Comparison of ENCODE assay signal across 2 cellular contexts in the genomic region with DNA sequence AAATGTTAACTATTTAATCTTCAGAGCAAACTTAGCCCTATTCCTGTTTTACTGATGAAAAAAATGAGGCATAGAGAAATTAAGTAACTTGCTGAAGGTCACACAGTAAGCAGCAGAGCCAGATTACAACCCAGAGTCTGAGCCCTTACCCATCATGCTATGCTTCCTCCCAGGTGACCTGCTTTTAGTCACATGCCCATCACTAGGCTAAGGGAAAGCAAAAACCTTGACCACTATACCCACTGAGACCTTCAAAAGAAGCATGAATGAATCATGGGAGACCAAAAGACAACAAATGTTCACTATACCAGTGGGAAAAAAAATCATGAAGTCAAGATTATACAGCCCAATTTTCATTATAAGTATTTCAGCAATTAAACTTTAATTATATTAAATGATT.
TF ChIP-seq lines count a peak whose summit lies in the region.

No MANE protein-coding gene starts in this region.

TF ChIP-seq in A549, 52 proteins besides CTCF, POLR2A, EP300 and RAD21:
- no peak for TF ChIP-seq ZFP36 (IDR thresholded peaks at IDR 0.05; ENCODE audit: borderline replicate concordance, partially characterized antibody)
- no peak for TF ChIP-seq SMC3 (IDR thresholded peaks at IDR 0.05)
- TF ChIP-seq MAFK (IDR thresholded peaks at IDR 0.05; ENCODE audit: partially characterized antibody): no peak
- no peak for TF ChIP-seq REST (IDR thresholded peaks at IDR 0.05)
- TF ChIP-seq RNF2 (IDR thresholded peaks at IDR 0.05; ENCODE audit: borderline replicate concordance, low read depth): no peak
- TF ChIP-seq, protein P1, sequence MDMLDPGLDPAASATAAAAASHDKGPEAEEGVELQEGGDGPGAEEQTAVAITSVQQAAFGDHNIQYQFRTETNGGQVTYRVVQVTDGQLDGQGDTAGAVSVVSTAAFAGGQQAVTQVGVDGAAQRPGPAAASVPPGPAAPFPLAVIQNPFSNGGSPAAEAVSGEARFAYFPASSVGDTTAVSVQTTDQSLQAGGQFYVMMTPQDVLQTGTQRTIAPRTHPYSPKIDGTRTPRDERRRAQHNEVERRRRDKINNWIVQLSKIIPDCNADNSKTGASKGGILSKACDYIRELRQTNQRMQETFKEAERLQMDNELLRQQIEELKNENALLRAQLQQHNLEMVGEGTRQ (IDR thresholded peaks at IDR 0.05): peak; percentile 66; the same call in 1 of the 2 replicates
- no peak for TF ChIP-seq ESRRA (IDR thresholded peaks at IDR 0.05; ENCODE audit: borderline replicate concordance, low read length)
- TF ChIP-seq NPAS2 (CRISPR knock-in tag; IDR thresholded peaks at IDR 0.05; ENCODE audit: borderline replicate concordance): no peak
- TF ChIP-seq, protein P2, sequence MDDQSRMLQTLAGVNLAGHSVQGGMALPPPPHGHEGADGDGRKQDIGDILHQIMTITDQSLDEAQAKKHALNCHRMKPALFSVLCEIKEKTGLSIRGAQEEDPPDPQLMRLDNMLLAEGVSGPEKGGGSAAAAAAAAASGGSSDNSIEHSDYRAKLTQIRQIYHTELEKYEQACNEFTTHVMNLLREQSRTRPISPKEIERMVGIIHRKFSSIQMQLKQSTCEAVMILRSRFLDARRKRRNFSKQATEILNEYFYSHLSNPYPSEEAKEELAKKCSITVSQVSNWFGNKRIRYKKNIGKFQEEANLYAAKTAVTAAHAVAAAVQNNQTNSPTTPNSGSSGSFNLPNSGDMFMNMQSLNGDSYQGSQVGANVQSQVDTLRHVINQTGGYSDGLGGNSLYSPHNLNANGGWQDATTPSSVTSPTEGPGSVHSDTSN (IDR thresholded peaks at IDR 0.05): no peak

TF ChIP-seq in H1, 55 proteins besides CTCF, POLR2A, EP300 and RAD21:
- TF ChIP-seq JUN (IDR thresholded peaks at IDR 0.05; ENCODE audit: low read depth, low read length) (no peak), BCL11A (IDR thresholded peaks at IDR 0.05; ENCODE audit: low read depth in 2 of 2, low read length in 2 of 2) (no peak), SP4 (IDR thresholded peaks at IDR 0.05; ENCODE audit: low read length) (no peak), CBX5 (IDR thresholded peaks at IDR 0.05; ENCODE audit: low read depth, low read length) (no peak), EZH2 (IDR thresholded peaks at IDR 0.05; ENCODE audit: low read depth, low read length, severe bottlenecking) (no peak), CBX8 (IDR thresholded peaks at IDR 0.05; ENCODE audit: borderline replicate concordance, low read depth, low read length) (no peak), CREB1 (IDR thresholded peaks at IDR 0.05) (no peak), ZNF274 (IDR thresholded peaks at IDR 0.05; ENCODE audit: borderline replicate concordance, extremely low read depth, low read length) (no peak), SIRT6 (IDR thresholded peaks at IDR 0.05; ENCODE audit: low read length) (no peak), JUND (IDR thresholded peaks at IDR 0.05; ENCODE audit: low read length) (no peak), MAX (IDR thresholded peaks at IDR 0.05) (0 out of 2 replicates have a peak, but pooled peaks have one; percentile 13), CEBPB (IDR thresholded peaks at IDR 0.05; ENCODE audit: low read depth, low read length) (no peak), BRCA1 (IDR thresholded peaks at IDR 0.05; ENCODE audit: low read depth, low read length) (no peak), E2F6 (IDR thresholded peaks at IDR 0.05) (no peak), FOSL1 (IDR thresholded peaks at IDR 0.05; ENCODE audit: insufficient read depth, low read depth, low read length) (no peak), TEAD4 (IDR thresholded peaks at IDR 0.05; ENCODE audit: low read depth, low read length) (no peak), KDM4A (IDR thresholded peaks at IDR 0.05; ENCODE audit: low read depth, low read length, severe bottlenecking) (no peak), YY1 (IDR thresholded peaks at IDR 0.05; ENCODE audit: low read depth, low read length) (no peak), SAP30 (IDR thresholded peaks at IDR 0.05; ENCODE audit: insufficient read depth, insufficient replicate concordance, low read length) (no peak), NANOG (IDR thresholded peaks at IDR 0.05; ENCODE audit: insufficient read depth, low read depth, low read length, poor library complexity, severe bottlenecking) (no peak), CHD7 (IDR thresholded peaks at IDR 0.05; ENCODE audit: insufficient replicate concordance, low read length) (no peak), GTF2F1 (IDR thresholded peaks at IDR 0.05; ENCODE audit: borderline replicate concordance, low read depth, low read length) (no peak)
- TF ChIP-seq, protein P3, sequence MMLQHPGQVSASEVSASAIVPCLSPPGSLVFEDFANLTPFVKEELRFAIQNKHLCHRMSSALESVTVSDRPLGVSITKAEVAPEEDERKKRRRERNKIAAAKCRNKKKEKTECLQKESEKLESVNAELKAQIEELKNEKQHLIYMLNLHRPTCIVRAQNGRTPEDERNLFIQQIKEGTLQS (IDR thresholded peaks at IDR 0.05; ENCODE audit: insufficient read depth, low read depth, low read length): 0 out of 2 replicates have a peak, but pooled peaks have one; percentile 39
- TF ChIP-seq, protein P1 (IDR thresholded peaks at IDR 0.05; ENCODE audit: low read length): peak; percentile 70
